In the genomic region with DNA sequence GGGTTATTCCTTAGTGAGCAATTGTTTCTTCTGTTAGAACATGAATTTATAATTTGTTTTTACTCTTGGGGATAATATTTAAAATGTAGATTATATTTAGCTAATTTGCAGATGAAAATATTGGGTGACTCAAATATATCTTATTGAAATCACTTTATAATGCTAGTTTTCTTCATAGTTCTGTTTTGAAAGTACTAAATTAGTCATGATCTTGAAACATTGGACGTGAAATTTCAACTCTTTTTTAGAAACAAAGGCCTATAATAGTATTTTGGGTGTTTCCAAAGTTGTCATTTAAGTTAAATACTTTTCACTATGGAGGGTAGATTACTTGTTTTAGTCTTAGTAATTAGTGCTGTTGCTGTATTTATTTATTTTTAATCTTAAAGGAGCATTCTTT, we compare ENCODE assay signal across 20 cellular contexts.
"Had no signal": no experiment of that assay in that cellular context is flagged by ENCODE, and none has a peak within 500 bp of the region (broad histone marks: within the 10 kb centered on the region; RNA-seq: fewer than 3 reads in every experiment).

No MANE protein-coding gene starts in this region.

- H3K4me1 ChIP-seq: lower lobe of right lung, sigmoid colon, suprapubic skin, thyroid gland, vagina had no signal

- H3K4me1 Mint-ChIP-seq: naive thymus-derived CD8-positive, alpha-beta T cell; nephron progenitor cell; stimulated activated naive CD8-positive, alpha-beta T cell treated with anti-CD3 and anti-CD28 coated beads, Interleukin-15, amount 100 ng/mL, for 72 hours had no signal

- H3K27ac ChIP-seq: dorsolateral prefrontal cortex, lower lobe of right lung, psoas muscle, sigmoid colon, suprapubic skin, thyroid gland, vagina had no signal

- H3K9me3 ChIP-seq: lower lobe of right lung, psoas muscle, sigmoid colon, suprapubic skin, thyroid gland, vagina had no signal

- H3K27me3 ChIP-seq: sigmoid colon, suprapubic skin, thyroid gland, vagina had no signal

- H3K27ac Mint-ChIP-seq: nephron progenitor cell; stimulated activated naive CD8-positive, alpha-beta T cell treated with anti-CD3 and anti-CD28 coated beads, Interleukin-15, amount 100 ng/mL, for 72 hours had no signal

- FAIRE-seq: keratinocyte had no signal

- H3K4me3 Mint-ChIP-seq: naive thymus-derived CD8-positive, alpha-beta T cell; nephron progenitor cell; stimulated activated naive CD8-positive, alpha-beta T cell treated with anti-CD3 and anti-CD28 coated beads, Interleukin-15, amount 100 ng/mL, for 72 hours had no signal

- DNase-seq: dorsolateral prefrontal cortex; effector CD4-positive, alpha-beta T cell; left ventricle myocardium superior; lower lobe of right lung; naive thymus-derived CD8-positive, alpha-beta T cell; nephron progenitor cell; nucleus accumbens; posterior cingulate gyrus; psoas muscle; right cardiac atrium; sigmoid colon; stimulated activated CD4-positive, alpha-beta T cell treated with anti-CD3 and anti-CD28 coated beads, Interleukin-15, amount 100 ng/mL, for 24 hours; stimulated activated CD4-positive, alpha-beta T cell treated with anti-CD3 and anti-CD28 coated beads, Interleukin-2, amount 100 ng/mL, for 48 hours; stimulated activated naive CD4-positive, alpha-beta T cell; stimulated activated naive CD8-positive, alpha-beta T cell treated with anti-CD3 and anti-CD28 coated beads, Interleukin-15, amount 100 ng/mL, for 72 hours; thyroid gland; trophoblast cell had no signal

- ATAC-seq: left ventricle myocardium superior; lower lobe of right lung; naive thymus-derived CD8-positive, alpha-beta T cell; psoas muscle; right cardiac atrium; stimulated activated naive CD8-positive, alpha-beta T cell treated with anti-CD3 and anti-CD28 coated beads, Interleukin-15, amount 100 ng/mL, for 72 hours had no signal

- H3K9me3 Mint-ChIP-seq: naive thymus-derived CD8-positive, alpha-beta T cell; nephron progenitor cell; stimulated activated naive CD8-positive, alpha-beta T cell treated with anti-CD3 and anti-CD28 coated beads, Interleukin-15, amount 100 ng/mL, for 72 hours had no signal

- H3K4me3 ChIP-seq: dorsolateral prefrontal cortex, lower lobe of right lung, psoas muscle, sigmoid colon, suprapubic skin, thyroid gland, vagina had no signal

- H3K27me3 Mint-ChIP-seq: naive thymus-derived CD8-positive, alpha-beta T cell; stimulated activated naive CD8-positive, alpha-beta T cell treated with anti-CD3 and anti-CD28 coated beads, Interleukin-15, amount 100 ng/mL, for 72 hours had no signal
